In genomic region chrX:13716455-13716854, GRCh38 we compare ENCODE assay signal across 19 cellular contexts. TPM values are rescaled to one million over a fixed set of nuclear protein-coding genes. Genes with fewer than 3 reads are reported as not detected.
DNase-seq lines count a peak whose midpoint lies in the region; ATAC-seq, FAIRE-seq and TF ChIP-seq lines count a peak whose summit lies in the region.
"Had no signal": no experiment of that assay in that cellular context is flagged by ENCODE, and none has a peak within 500 bp of the region (broad histone marks: within the 10 kb centered on the region; RNA-seq: fewer than 3 reads in every experiment).

No MANE protein-coding gene starts in this region.

- ATAC-seq in HepG2 (no peak), right lobe of liver (no peak), T-cell (replicated peaks in 1 of 4) (peak in 1 of 4 experiments; percentile 41), GM19328 (IDR thresholded peaks at IDR 0.05; ENCODE audit: unreplicated experiment) (no peak)
- ATAC-seq: left lobe of liver, psoas muscle had no signal

- H3K79me2 ChIP-seq in HepG2 (ENCODE audit: insufficient read depth, low read length) = no peaks in the 10 kb centered on the region

- H3K36me3 ChIP-seq in HepG2 (replicated peaks in 1 of 2; ENCODE audit: control insufficient read depth in 1 of 2, insufficient read depth in 2 of 2, low read length in 2 of 2) (peaks cover 1 to 5% of the 10 kb centered on the region in 2 experiments; a peak in 1 of 5 replicates), right lobe of liver (peaks cover 0 to 21% (median 0%) of the 10 kb centered on the region in 4 donors), bronchial epithelial cell (ENCODE audit: control insufficient read depth, insufficient read depth, low read length) (peaks cover 6% of the 10 kb centered on the region)

- peaks cover 0 to 7% of the 10 kb centered on the region in 2 donors for H3K27me3 Mint-ChIP-seq in T-cell

- peak; percentile 52 for FAIRE-seq in HepG2 (lab: Jason Lieb, UNC)
- peak; percentile 52 for FAIRE-seq in bronchial epithelial cell (lab: Jason Lieb, UNC)
- FAIRE-seq: TTC549 had no signal

- no peaks in the 10 kb centered on the region for H3K4me1 ChIP-seq in HepG2 (ENCODE audit: insufficient read depth, low read length)
- H3K4me1 ChIP-seq in right lobe of liver = no peaks in the 10 kb centered on the region
- H3K4me1 ChIP-seq: BE2C had no signal

- H3K9ac ChIP-seq in HepG2 (ENCODE audit: insufficient read depth, low read depth, low read length) = no peak overlapping the region

- no peak overlapping the region for H3K4me3 Mint-ChIP-seq in T-cell

- TF ChIP-seq CTCF in HepG2 (CRISPR knock-in tag; IDR thresholded peaks at IDR 0.05) (no peak), right lobe of liver (IDR thresholded peaks at IDR 0.05) (no peak), bronchial epithelial cell (IDR thresholded peaks at IDR 0.05; ENCODE audit: insufficient read depth, low read length, severe bottlenecking) (no peak)

- TF ChIP-seq RAD21 in HepG2 (CRISPR knock-in tag; IDR thresholded peaks at IDR 0.05) = no peak

- CTCF ChIA-PET in HepG2 (lab: Yijun Ruan, JAX; ENCODE audit: low intra/inter-chr PET ratio, low total read pairs) = no interaction called here
- CTCF ChIA-PET in T-cell (lab: Charles Lee) = interaction anchor here (0.7 to 1.5 kb wide), 5 partner anchors 18 to 58 kb away, joined by 3 to 4 read pairs (median 4); partner anchors contain the start of genes OFD1 (in 1 of the 2) and TRAPPC2 (in 1 of the 2)

- H4K20me1 ChIP-seq in HepG2 (ENCODE audit: insufficient read depth, low read length) = no peaks in the 10 kb centered on the region

- no peak overlapping the region for H2AFZ ChIP-seq in HepG2 (ENCODE audit: low read length)

- in situ Hi-C loops in HepG2 (cut with HindIII; ENCODE audit: extremely low pct_ligation_motif_present, low pct_unique_long_range_greater_than_20kb) = no loop called here

- H3K9me3 ChIP-seq in HepG2 (ENCODE audit: low read length) = no peaks in the 10 kb centered on the region
- no peaks in the 10 kb centered on the region for H3K9me3 ChIP-seq in right lobe of liver
- H3K9me3 ChIP-seq: BE2C, psoas muscle, tibial artery had no signal

- peaks cover 28% of the 10 kb centered on the region for H3K36me3 Mint-ChIP-seq in T-cell

- TF ChIP-seq EP300 in HepG2 (IDR thresholded peaks at IDR 0.05; ENCODE audit: low read depth in 2 of 2, low read length in 2 of 2) (no peak), HepG2 (CRISPR knock-in tag; IDR thresholded peaks at IDR 0.05; ENCODE audit: borderline replicate concordance) (no peak)

- H3K27me3 ChIP-seq in HepG2 (ENCODE audit: control insufficient read depth in 1 of 2, insufficient read depth in 2 of 2, low read length in 2 of 2) (no peaks in the 10 kb centered on the region), right lobe of liver (no peaks in the 10 kb centered on the region), bronchial epithelial cell (ENCODE audit: control insufficient read depth, insufficient read depth, low read length) (no peaks in the 10 kb centered on the region)
- H3K27me3 ChIP-seq: BE2C, tibial artery had no signal

- no peaks in the 10 kb centered on the region for H3K9me3 Mint-ChIP-seq in T-cell

- H3K4me1 Mint-ChIP-seq in T-cell = peaks cover 33 to 44% (median 42%) of the 10 kb centered on the region in 3 donors

- H3K27ac Mint-ChIP-seq in T-cell = peak overlapping the region; percentile 52 to 83

- DNase-seq in HepG2 (ENCODE audit: low spot score) = no peak
- DNase-seq in right lobe of liver = no peak
- peak in 7 of 34 experiments; percentile 2 to 46 (median 13) for DNase-seq in T-cell
- no peak for DNase-seq in bronchial epithelial cell (ENCODE audit: low read depth)
- DNase-seq in activated CD4-positive, alpha-beta T cell treated with anti-CD3 and anti-CD28 coated beads for 48 hours = no peak
- no peak for DNase-seq in stimulated activated CD4-positive, alpha-beta T cell treated with anti-CD3 and anti-CD28 coated beads, Interleukin-4, amount 100 ng/mL, for 1 hour
- DNase-seq: ACHN; activated CD4-positive, alpha-beta T cell treated with anti-CD3 and anti-CD28 coated beads for 1 hour; BE2C; COR-L47; DMS79; GDM1; hippocampal formation; Karpas-422; psoas muscle; tibial artery had no signal

- intact Hi-C loops in HepG2 (cut with micrococcal nuclease; ENCODE audit: unreplicated experiment) = no loop called here
- intact Hi-C loops in right lobe of liver (cut with DNase I) = no loop called here

- BruUV-seq in HepG2 (replicated peaks; lab: Mats Ljungman, UMichigan) = no TSS peak

- no peak overlapping the region for H3K4me3 ChIP-seq in HepG2 (replicated peaks in 1 of 3; ENCODE audit: insufficient read depth in 1 of 3, low read depth in 2 of 3, low read length in 3 of 3)
- H3K4me3 ChIP-seq in right lobe of liver = no peak overlapping the region
- H3K4me3 ChIP-seq in bronchial epithelial cell (ENCODE audit: low read depth, low read length) = no peak overlapping the region
- H3K4me3 ChIP-seq: psoas muscle, tibial artery had no signal

- no peak overlapping the region for H3K4me2 ChIP-seq in HepG2 (ENCODE audit: low read depth, low read length)

- H3K27ac ChIP-seq in HepG2 (ENCODE audit: extremely low read length, insufficient read depth, low read length) = no peak overlapping the region
- no peak overlapping the region for H3K27ac ChIP-seq in right lobe of liver
- H3K27ac ChIP-seq: psoas muscle, tibial artery had no signal

- no peak for TF ChIP-seq POLR2A in HepG2 (IDR thresholded peaks at IDR 0.05; ENCODE audit: insufficient read depth in 1 of 2, low read depth in 2 of 2, low read length in 2 of 2)
- no peak for TF ChIP-seq POLR2A in right lobe of liver (IDR thresholded peaks at IDR 0.05)

- WGBS in HepG2 (ENCODE audit: low lambda C conversion rate) = 100% methylated on average over 1 of the region's 9 CpGs
- 74% methylated on average over 8 of the region's 9 CpGs for WGBS in right lobe of liver (ENCODE audit: insufficient coverage, low coverage, low lambda C conversion rate, missing lambda C conversion rate)

- POLR2A ChIA-PET in HepG2 (lab: Yijun Ruan, JAX) = no interaction called here
- POLR2A ChIA-PET in T-cell (lab: Charles Lee) = interaction anchor here in 1 of 2 donors (0.8 to 1.6 kb wide), 2 partner anchors 9 to 19 kb away, joined by 3 to 14 read pairs; partner anchors contain the start of genes OFD1 and TRAPPC2

RNA-seq across cellular contexts. Expression of gene TRAPPC2, which starts 18.0 kb away (rescaled TPM):
- total RNA-seq in HepG2 (2016; rRNA removed; fragmentation: Illumina TruSeq; extraction: Trizol) (8.1 and 9.2 TPM in 2 replicates), right lobe of liver (10 to 100 TPM in 1 of 6 experiments, 1 to 10 TPM in 5; 6.3 to 13.8 (median 8.5) TPM), T-cell (10 to 100 TPM; 24.8 to 32.9 (median 29.7) TPM), bronchial epithelial cell (14.1 and 17.9 TPM in 2 replicates)
- 1.5 and 1.8 TPM in 2 replicates for total RNA-seq in HepG2 (2016; cell fraction: cytosol; rRNA removed; fragmentation: Illumina TruSeq; extraction: Trizol; ENCODE audit: low read depth)
- 7.7 and 7.8 TPM in 2 replicates for total RNA-seq in HepG2 (2016; cell fraction: insoluble cytoplasmic fraction; rRNA removed; fragmentation: Illumina TruSeq; extraction: Trizol)
- total RNA-seq in HepG2 (2016; cell fraction: membrane; rRNA removed; fragmentation: Illumina TruSeq; extraction: Trizol) = 2.9 and 4.7 TPM in 2 replicates
- total RNA-seq in HepG2 (2016; cell fraction: nucleus; rRNA removed; fragmentation: Illumina TruSeq; extraction: Trizol) = 11.3 and 11.9 TPM in 2 replicates
- polyA plus RNA-seq in HepG2 (2011; rRNA removed) = 4.4 and 4.7 TPM in 2 replicates
- polyA plus RNA-seq in HepG2 (2011; cell fraction: cytosol; rRNA removed) = 2.1 and 3.2 TPM in 2 replicates
- 4.7 and 5.3 TPM in 2 replicates for polyA plus RNA-seq in HepG2 (2011; cell fraction: nucleus; rRNA removed)
- polyA plus RNA-seq in HepG2 (2012) = 6.0 TPM in 2 replicates
- polyA plus RNA-seq in HepG2 (2016; cell fraction: cytosol; fragmentation: Illumina TruSeq; extraction: Trizol; ENCODE audit: low read depth) = 1.3 and 1.4 TPM in 2 replicates
- 5.5 and 5.8 TPM in 2 replicates for polyA plus RNA-seq in HepG2 (2016; cell fraction: insoluble cytoplasmic fraction; fragmentation: Illumina TruSeq; extraction: Trizol; ENCODE audit: low read depth)
- polyA plus RNA-seq in HepG2 (2016; cell fraction: membrane; fragmentation: Illumina TruSeq; extraction: Trizol; ENCODE audit: low read depth) = 1.9 and 2.4 TPM in 2 replicates
- polyA plus RNA-seq in HepG2 (2016; cell fraction: nucleus; fragmentation: Illumina TruSeq; extraction: Trizol; ENCODE audit: insufficient read depth, low read depth) = 16.5 and 18.5 TPM in 2 replicates
- 4.0 and 14.9 TPM in 2 replicates for polyA minus RNA-seq in HepG2 (2011; rRNA and poly(A)+ RNA removed; ENCODE audit: low replicate concordance)
- 2.5 and 3.7 TPM in 2 replicates for polyA minus RNA-seq in HepG2 (2011; cell fraction: cytosol; rRNA and poly(A)+ RNA removed)
- 8.9 and 10.9 TPM in 2 replicates for polyA minus RNA-seq in HepG2 (2011; cell fraction: nucleus; rRNA and poly(A)+ RNA removed)

RNA-seq across cellular contexts. Expression of gene OFD1, which starts 18.1 kb away (rescaled TPM):
- total RNA-seq in HepG2 (2016; rRNA removed; fragmentation: Illumina TruSeq; extraction: Trizol) = 14.3 and 16.4 TPM in 2 replicates
- total RNA-seq in HepG2 (2016; cell fraction: cytosol; rRNA removed; fragmentation: Illumina TruSeq; extraction: Trizol; ENCODE audit: low read depth) = 3.7 and 4.8 TPM in 2 replicates
- total RNA-seq in HepG2 (2016; cell fraction: insoluble cytoplasmic fraction; rRNA removed; fragmentation: Illumina TruSeq; extraction: Trizol) = 16.9 and 17.9 TPM in 2 replicates
- total RNA-seq in HepG2 (2016; cell fraction: membrane; rRNA removed; fragmentation: Illumina TruSeq; extraction: Trizol) = 4.7 and 4.8 TPM in 2 replicates
- total RNA-seq in HepG2 (2016; cell fraction: nucleus; rRNA removed; fragmentation: Illumina TruSeq; extraction: Trizol) = 30.3 and 30.7 TPM in 2 replicates
- 14.7 and 14.9 TPM in 2 replicates for polyA plus RNA-seq in HepG2 (2011; rRNA removed)
- 3.6 and 4.3 TPM in 2 replicates for polyA plus RNA-seq in HepG2 (2011; cell fraction: cytosol; rRNA removed)
- polyA plus RNA-seq in HepG2 (2011; cell fraction: nucleus; rRNA removed) = 61.7 and 68.4 TPM in 2 replicates
- polyA plus RNA-seq in HepG2 (2012) = 15.5 and 18.0 TPM in 2 replicates
- 1.0 and 1.3 TPM in 2 replicates for polyA plus RNA-seq in HepG2 (2016; cell fraction: cytosol; fragmentation: Illumina TruSeq; extraction: Trizol; ENCODE audit: low read depth)
- polyA plus RNA-seq in HepG2 (2016; cell fraction: insoluble cytoplasmic fraction; fragmentation: Illumina TruSeq; extraction: Trizol; ENCODE audit: low read depth) = 13.0 and 14.7 TPM in 2 replicates
- polyA plus RNA-seq in HepG2 (2016; cell fraction: membrane; fragmentation: Illumina TruSeq; extraction: Trizol; ENCODE audit: low read depth) = 1.7 and 2.0 TPM in 2 replicates
- 40.0 and 45.3 TPM in 2 replicates for polyA plus RNA-seq in HepG2 (2016; cell fraction: nucleus; fragmentation: Illumina TruSeq; extraction: Trizol; ENCODE audit: insufficient read depth, low read depth)
- 17.1 and 18.1 TPM in 2 replicates for polyA minus RNA-seq in HepG2 (2011; rRNA and poly(A)+ RNA removed; ENCODE audit: low replicate concordance)
- polyA minus RNA-seq in HepG2 (2011; cell fraction: cytosol; rRNA and poly(A)+ RNA removed) = 3.7 and 5.8 TPM in 2 replicates
- 43.0 and 46.1 TPM in 2 replicates for polyA minus RNA-seq in HepG2 (2011; cell fraction: nucleus; rRNA and poly(A)+ RNA removed)
- 10 to 100 TPM in 3 of 6 experiments, 1 to 10 TPM in 3; 6.5 to 12.4 (median 10.5) TPM for total RNA-seq in right lobe of liver
- total RNA-seq in T-cell = 10 to 100 TPM; 78.8 to 96.8 (median 89.3) TPM
- total RNA-seq in bronchial epithelial cell = 13.4 and 26.0 TPM in 2 replicates

RNA-seq across cellular contexts. Expression of gene RAB9A, which starts 27.5 kb away (rescaled TPM):
- total RNA-seq in HepG2 (2016; rRNA removed; fragmentation: Illumina TruSeq; extraction: Trizol) = 23.1 and 31.2 TPM in 2 replicates
- total RNA-seq in HepG2 (2016; cell fraction: cytosol; rRNA removed; fragmentation: Illumina TruSeq; extraction: Trizol; ENCODE audit: low read depth) = 5.2 and 5.7 TPM in 2 replicates
- total RNA-seq in HepG2 (2016; cell fraction: insoluble cytoplasmic fraction; rRNA removed; fragmentation: Illumina TruSeq; extraction: Trizol) = 23.1 and 33.7 TPM in 2 replicates
- total RNA-seq in HepG2 (2016; cell fraction: membrane; rRNA removed; fragmentation: Illumina TruSeq; extraction: Trizol) = 9.9 and 14.7 TPM in 2 replicates
- 8.6 and 10.6 TPM in 2 replicates for total RNA-seq in HepG2 (2016; cell fraction: nucleus; rRNA removed; fragmentation: Illumina TruSeq; extraction: Trizol)
- polyA plus RNA-seq in HepG2 (2011; rRNA removed) = 8.6 and 10.5 TPM in 2 replicates
- polyA plus RNA-seq in HepG2 (2011; cell fraction: cytosol; rRNA removed) = 6.1 and 10.2 TPM in 2 replicates
- polyA plus RNA-seq in HepG2 (2011; cell fraction: nucleus; rRNA removed) = 2.2 and 2.9 TPM in 2 replicates
- polyA plus RNA-seq in HepG2 (2012) = 12.1 and 12.3 TPM in 2 replicates
- 5.3 and 6.9 TPM in 2 replicates for polyA plus RNA-seq in HepG2 (2016; cell fraction: cytosol; fragmentation: Illumina TruSeq; extraction: Trizol; ENCODE audit: low read depth)
- polyA plus RNA-seq in HepG2 (2016; cell fraction: insoluble cytoplasmic fraction; fragmentation: Illumina TruSeq; extraction: Trizol; ENCODE audit: low read depth) = 31.8 and 35.2 TPM in 2 replicates
- 9.8 and 10.7 TPM in 2 replicates for polyA plus RNA-seq in HepG2 (2016; cell fraction: membrane; fragmentation: Illumina TruSeq; extraction: Trizol; ENCODE audit: low read depth)
- polyA plus RNA-seq in HepG2 (2016; cell fraction: nucleus; fragmentation: Illumina TruSeq; extraction: Trizol; ENCODE audit: insufficient read depth, low read depth) = 15.4 and 15.8 TPM in 2 replicates
- 2.7 and 14.6 TPM in 2 replicates for polyA minus RNA-seq in HepG2 (2011; rRNA and poly(A)+ RNA removed; ENCODE audit: low replicate concordance)
- 6.7 and 10.1 TPM in 2 replicates for polyA minus RNA-seq in HepG2 (2011; cell fraction: cytosol; rRNA and poly(A)+ RNA removed)
- 3.1 and 4.6 TPM in 2 replicates for polyA minus RNA-seq in HepG2 (2011; cell fraction: nucleus; rRNA and poly(A)+ RNA removed)
- total RNA-seq in right lobe of liver = 10 to 100 TPM in 5 of 6 experiments, 1 to 10 TPM in 1; 9.9 to 20.8 (median 12.7) TPM
- 10 to 100 TPM; 12.2 to 27.3 (median 16.4) TPM for total RNA-seq in T-cell
- 43.4 and 57.6 TPM in 2 replicates for total RNA-seq in bronchial epithelial cell
